ENCODE assay signal across 11 cellular contexts in the genomic region with DNA sequence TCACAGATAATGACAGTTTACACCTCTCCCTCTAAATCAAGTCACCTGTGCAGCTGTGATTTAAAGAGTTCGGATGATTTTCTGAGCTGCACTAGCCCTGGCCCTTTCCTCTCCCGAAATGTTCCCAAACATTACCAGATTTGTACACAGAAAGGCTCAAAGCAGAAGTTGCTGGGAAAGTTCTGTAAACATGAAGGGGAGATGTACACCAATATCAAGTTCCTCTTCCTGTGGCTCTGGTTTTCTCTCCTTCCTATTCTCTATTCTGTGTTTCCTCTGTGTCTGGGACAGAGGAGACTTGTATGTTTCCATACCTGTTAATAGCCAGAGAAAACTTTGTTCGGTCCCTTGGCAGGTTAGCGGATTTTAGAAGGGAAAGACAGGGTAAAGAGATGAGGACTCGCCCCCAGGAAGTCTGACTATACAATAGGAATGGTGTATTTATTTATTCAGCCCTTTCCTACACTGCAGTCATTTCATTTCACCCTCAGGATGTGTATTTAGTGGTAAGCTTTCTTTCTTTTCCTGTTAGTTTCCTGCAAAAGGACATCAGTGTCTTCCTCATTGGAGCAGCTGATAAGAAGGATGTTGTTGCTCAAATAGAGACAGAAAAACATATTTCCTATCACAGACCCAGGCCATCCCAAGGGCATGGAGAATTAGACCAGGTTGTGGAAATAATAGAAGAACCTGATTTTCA. TPM values are rescaled to one million over a fixed set of nuclear protein-coding genes. Genes with fewer than 3 reads are reported as not detected.
DNase-seq lines count a peak whose midpoint lies in the region; ATAC-seq and TF ChIP-seq lines count a peak whose summit lies in the region.
"Had no signal": no experiment of that assay in that cellular context is flagged by ENCODE, and none has a peak within 500 bp of the region (broad histone marks: within the 10 kb centered on the region; RNA-seq: fewer than 3 reads in every experiment).

No MANE protein-coding gene starts in this region.

- no peaks in the 10 kb centered on the region for H3K9me3 ChIP-seq in uterus

- DNase-seq in stimulated activated naive CD8-positive, alpha-beta T cell treated with anti-CD3 and anti-CD28 coated beads, Interleukin-15, Interleukin-2, amounts not matched to agents 100 U/mL and 50 U/mL, for 24 hours = no peak
- DNase-seq in activated naive CD8-positive, alpha-beta T cell treated with anti-CD3 and anti-CD28 coated beads, Interleukin-2, amount 50 U/mL, for 24 hours = no peak
- DNase-seq in memory B cell (ENCODE audit: low spot score in 2 of 2) (no peak), uterus (no peak), dedifferentiated amniotic fluid mesenchymal stem cell (ENCODE audit: extremely low spot score) (no peak), KG1 (lab: John Stamatoyannopoulos, UW) (no peak)
- no peak for DNase-seq in NK-92 treated with Interleukin-12 subunit alpha and Interleukin-12 subunit beta, amount 100 ng/mL, for 24 hours (lab: John Stamatoyannopoulos, UW)
- DNase-seq: CD4-positive, alpha-beta T cell; NCI-H1048; SW 1271 had no signal

- peak overlapping the region; percentile 3 for H3K4me3 Mint-ChIP-seq in stimulated activated naive CD8-positive, alpha-beta T cell treated with anti-CD3 and anti-CD28 coated beads, Interleukin-15, Interleukin-2, amounts not matched to agents 100 ng/mL and 50 ng/mL, for 24 hours
- no peak overlapping the region for H3K4me3 Mint-ChIP-seq in activated naive CD8-positive, alpha-beta T cell treated with anti-CD3 and anti-CD28 coated beads, Interleukin-2, amount 50 U/mL, for 24 hours
- H3K4me3 Mint-ChIP-seq in memory B cell = peak overlapping the region; percentile 89
- H3K4me3 Mint-ChIP-seq: CD4-positive, alpha-beta T cell had no signal

- peak overlapping the region; percentile 55 to 78 for H3K27ac ChIP-seq in uterus

- TF ChIP-seq CTCF in uterus (IDR thresholded peaks at IDR 0.05) = no peak

- H3K4me1 ChIP-seq in uterus = peaks cover 0 to 3% of the 10 kb centered on the region in 2 donors

- no peaks in the 10 kb centered on the region for H3K36me3 Mint-ChIP-seq in stimulated activated naive CD8-positive, alpha-beta T cell treated with anti-CD3 and anti-CD28 coated beads, Interleukin-15, Interleukin-2, amounts not matched to agents 100 ng/mL and 50 ng/mL, for 24 hours (ENCODE audit: low read depth)
- no peaks in the 10 kb centered on the region for H3K36me3 Mint-ChIP-seq in activated naive CD8-positive, alpha-beta T cell treated with anti-CD3 and anti-CD28 coated beads, Interleukin-2, amount 50 U/mL, for 24 hours (ENCODE audit: low read depth)
- H3K36me3 Mint-ChIP-seq in memory B cell = peaks cover 2% of the 10 kb centered on the region

- H3K27me3 Mint-ChIP-seq in stimulated activated naive CD8-positive, alpha-beta T cell treated with anti-CD3 and anti-CD28 coated beads, Interleukin-15, Interleukin-2, amounts not matched to agents 100 ng/mL and 50 ng/mL, for 24 hours = no peaks in the 10 kb centered on the region
- H3K27me3 Mint-ChIP-seq in activated naive CD8-positive, alpha-beta T cell treated with anti-CD3 and anti-CD28 coated beads, Interleukin-2, amount 50 U/mL, for 24 hours = no peaks in the 10 kb centered on the region
- no peaks in the 10 kb centered on the region for H3K27me3 Mint-ChIP-seq in memory B cell
- H3K27me3 Mint-ChIP-seq: CD4-positive, alpha-beta T cell had no signal

- no peaks in the 10 kb centered on the region for H3K36me3 ChIP-seq in uterus

- ATAC-seq in stimulated activated naive CD8-positive, alpha-beta T cell treated with anti-CD3 and anti-CD28 coated beads, Interleukin-15, Interleukin-2, amounts not matched to agents 100 U/mL and 50 U/mL, for 24 hours = no peak
- no peak for ATAC-seq in activated naive CD8-positive, alpha-beta T cell treated with anti-CD3 and anti-CD28 coated beads, Interleukin-2, amount 50 U/mL, for 24 hours
- ATAC-seq in memory B cell (ENCODE audit: low read depth) = peak; percentile 41

- intact Hi-C loops in uterus (cut with DNase I; ENCODE audit: low total_unique reads) = no loop called here

- H3K27ac Mint-ChIP-seq in stimulated activated naive CD8-positive, alpha-beta T cell treated with anti-CD3 and anti-CD28 coated beads, Interleukin-15, Interleukin-2, amounts not matched to agents 100 ng/mL and 50 ng/mL, for 24 hours = peak overlapping the region; percentile 54
- peak overlapping the region; percentile 95 for H3K27ac Mint-ChIP-seq in activated naive CD8-positive, alpha-beta T cell treated with anti-CD3 and anti-CD28 coated beads, Interleukin-2, amount 50 U/mL, for 24 hours
- peak overlapping the region; percentile 96 for H3K27ac Mint-ChIP-seq in memory B cell
- H3K27ac Mint-ChIP-seq: CD4-positive, alpha-beta T cell had no signal

- peaks cover 63% of the 10 kb centered on the region for H3K4me1 Mint-ChIP-seq in stimulated activated naive CD8-positive, alpha-beta T cell treated with anti-CD3 and anti-CD28 coated beads, Interleukin-15, Interleukin-2, amounts not matched to agents 100 ng/mL and 50 ng/mL, for 24 hours (ENCODE audit: low read depth)
- peaks cover 63% of the 10 kb centered on the region for H3K4me1 Mint-ChIP-seq in activated naive CD8-positive, alpha-beta T cell treated with anti-CD3 and anti-CD28 coated beads, Interleukin-2, amount 50 U/mL, for 24 hours
- peaks cover 38% of the 10 kb centered on the region for H3K4me1 Mint-ChIP-seq in memory B cell

- H3K9me3 Mint-ChIP-seq in stimulated activated naive CD8-positive, alpha-beta T cell treated with anti-CD3 and anti-CD28 coated beads, Interleukin-15, Interleukin-2, amounts not matched to agents 100 ng/mL and 50 ng/mL, for 24 hours = no peaks in the 10 kb centered on the region
- H3K9me3 Mint-ChIP-seq in activated naive CD8-positive, alpha-beta T cell treated with anti-CD3 and anti-CD28 coated beads, Interleukin-2, amount 50 U/mL, for 24 hours = no peaks in the 10 kb centered on the region
- H3K9me3 Mint-ChIP-seq in memory B cell = no peaks in the 10 kb centered on the region
- H3K9me3 Mint-ChIP-seq: CD4-positive, alpha-beta T cell had no signal

- TF ChIP-seq POLR2A in uterus (IDR thresholded peaks at IDR 0.05) = no peak

- no peak overlapping the region for H3K4me3 ChIP-seq in uterus

- no peaks in the 10 kb centered on the region for H3K27me3 ChIP-seq in uterus

RNA-seq across cellular contexts. Expression of gene NUMB, which starts 7.6 kb away (rescaled TPM):
- total RNA-seq in uterus = 100 to 1,000 TPM in 1 of 4 donors, 10 to 100 TPM in 3; 27.1 to 119 (median 40.8) TPM

RNA-seq across cellular contexts. Expression of gene RIOX1, which starts 24.8 kb away (rescaled TPM):
- 10 to 100 TPM; 12.3 to 32.1 (median 17.7) TPM for total RNA-seq in uterus
